In the genomic region with DNA sequence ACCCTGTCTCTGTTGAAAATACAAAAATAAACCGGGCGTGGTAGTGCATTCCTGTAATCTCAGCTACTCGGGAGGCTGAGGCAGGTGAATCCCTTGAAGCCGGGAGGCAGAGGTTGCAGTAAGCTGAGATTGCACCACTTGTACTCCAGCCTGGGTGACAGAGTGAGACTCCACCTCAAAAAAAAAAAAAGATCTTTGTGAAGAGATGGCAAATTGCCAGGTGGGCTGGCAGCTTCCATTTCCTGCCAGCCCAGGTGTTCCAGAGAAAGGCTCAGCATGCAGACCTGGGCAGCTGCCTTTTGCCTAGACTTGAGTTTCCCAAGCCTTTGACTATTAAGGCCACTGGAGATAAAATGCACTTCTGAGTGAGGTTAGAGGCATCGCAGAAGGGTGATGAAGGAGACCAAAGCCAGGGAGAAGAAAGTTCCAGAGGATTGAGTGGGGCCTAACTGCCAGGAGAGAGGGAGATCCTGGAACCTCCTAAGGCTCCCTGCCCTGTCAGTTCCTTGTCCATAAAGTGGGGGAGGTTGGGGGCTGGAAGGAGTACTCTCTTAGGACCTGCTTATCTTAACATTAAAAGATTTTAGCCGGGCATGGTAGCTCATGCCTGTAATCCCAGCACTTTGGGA, we compare ENCODE assay signal across 2 cellular contexts.
TF ChIP-seq lines count a peak whose summit lies in the region.

No MANE protein-coding gene starts in this region.

TF ChIP-seq in HEK293T, 16 proteins besides CTCF, POLR2A, EP300 and RAD21:
- peak; percentile 37; the same call in 1 of the 2 replicates for TF ChIP-seq ZNF384 (IDR thresholded peaks at IDR 0.05)
- TF ChIP-seq FOXM1 (IDR thresholded peaks at IDR 0.05; ENCODE audit: borderline replicate concordance) = no peak

TF ChIP-seq in GM12878, 131 proteins besides CTCF, POLR2A, EP300 and RAD21:
- TF ChIP-seq IKZF1 (conservative IDR thresholded peaks at IDR 0.05) (0 out of 2 replicates have a peak, but pooled peaks have one; percentile 14), PAX5 (IDR thresholded peaks at IDR 0.05; ENCODE audit: borderline replicate concordance, low read depth, low read length) (no peak), IKZF2 (IDR thresholded peaks at IDR 0.05) (0 out of 4 replicates have a peak, but pooled peaks of 1 of the 2 experiments have one; percentile 15), SMAD1 (IDR thresholded peaks at IDR 0.05; ENCODE audit: low read depth, partially characterized antibody) (peak; percentile 78), WRNIP1 (IDR thresholded peaks at IDR 0.05; ENCODE audit: borderline replicate concordance, low read depth, low read length) (no peak)
- TF ChIP-seq, protein P1, sequence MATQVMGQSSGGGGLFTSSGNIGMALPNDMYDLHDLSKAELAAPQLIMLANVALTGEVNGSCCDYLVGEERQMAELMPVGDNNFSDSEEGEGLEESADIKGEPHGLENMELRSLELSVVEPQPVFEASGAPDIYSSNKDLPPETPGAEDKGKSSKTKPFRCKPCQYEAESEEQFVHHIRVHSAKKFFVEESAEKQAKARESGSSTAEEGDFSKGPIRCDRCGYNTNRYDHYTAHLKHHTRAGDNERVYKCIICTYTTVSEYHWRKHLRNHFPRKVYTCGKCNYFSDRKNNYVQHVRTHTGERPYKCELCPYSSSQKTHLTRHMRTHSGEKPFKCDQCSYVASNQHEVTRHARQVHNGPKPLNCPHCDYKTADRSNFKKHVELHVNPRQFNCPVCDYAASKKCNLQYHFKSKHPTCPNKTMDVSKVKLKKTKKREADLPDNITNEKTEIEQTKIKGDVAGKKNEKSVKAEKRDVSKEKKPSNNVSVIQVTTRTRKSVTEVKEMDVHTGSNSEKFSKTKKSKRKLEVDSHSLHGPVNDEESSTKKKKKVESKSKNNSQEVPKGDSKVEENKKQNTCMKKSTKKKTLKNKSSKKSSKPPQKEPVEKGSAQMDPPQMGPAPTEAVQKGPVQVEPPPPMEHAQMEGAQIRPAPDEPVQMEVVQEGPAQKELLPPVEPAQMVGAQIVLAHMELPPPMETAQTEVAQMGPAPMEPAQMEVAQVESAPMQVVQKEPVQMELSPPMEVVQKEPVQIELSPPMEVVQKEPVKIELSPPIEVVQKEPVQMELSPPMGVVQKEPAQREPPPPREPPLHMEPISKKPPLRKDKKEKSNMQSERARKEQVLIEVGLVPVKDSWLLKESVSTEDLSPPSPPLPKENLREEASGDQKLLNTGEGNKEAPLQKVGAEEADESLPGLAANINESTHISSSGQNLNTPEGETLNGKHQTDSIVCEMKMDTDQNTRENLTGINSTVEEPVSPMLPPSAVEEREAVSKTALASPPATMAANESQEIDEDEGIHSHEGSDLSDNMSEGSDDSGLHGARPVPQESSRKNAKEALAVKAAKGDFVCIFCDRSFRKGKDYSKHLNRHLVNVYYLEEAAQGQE (IDR thresholded peaks at IDR 0.05; ENCODE audit: low read depth, low read length) = no peak
- TF ChIP-seq, protein P2, sequence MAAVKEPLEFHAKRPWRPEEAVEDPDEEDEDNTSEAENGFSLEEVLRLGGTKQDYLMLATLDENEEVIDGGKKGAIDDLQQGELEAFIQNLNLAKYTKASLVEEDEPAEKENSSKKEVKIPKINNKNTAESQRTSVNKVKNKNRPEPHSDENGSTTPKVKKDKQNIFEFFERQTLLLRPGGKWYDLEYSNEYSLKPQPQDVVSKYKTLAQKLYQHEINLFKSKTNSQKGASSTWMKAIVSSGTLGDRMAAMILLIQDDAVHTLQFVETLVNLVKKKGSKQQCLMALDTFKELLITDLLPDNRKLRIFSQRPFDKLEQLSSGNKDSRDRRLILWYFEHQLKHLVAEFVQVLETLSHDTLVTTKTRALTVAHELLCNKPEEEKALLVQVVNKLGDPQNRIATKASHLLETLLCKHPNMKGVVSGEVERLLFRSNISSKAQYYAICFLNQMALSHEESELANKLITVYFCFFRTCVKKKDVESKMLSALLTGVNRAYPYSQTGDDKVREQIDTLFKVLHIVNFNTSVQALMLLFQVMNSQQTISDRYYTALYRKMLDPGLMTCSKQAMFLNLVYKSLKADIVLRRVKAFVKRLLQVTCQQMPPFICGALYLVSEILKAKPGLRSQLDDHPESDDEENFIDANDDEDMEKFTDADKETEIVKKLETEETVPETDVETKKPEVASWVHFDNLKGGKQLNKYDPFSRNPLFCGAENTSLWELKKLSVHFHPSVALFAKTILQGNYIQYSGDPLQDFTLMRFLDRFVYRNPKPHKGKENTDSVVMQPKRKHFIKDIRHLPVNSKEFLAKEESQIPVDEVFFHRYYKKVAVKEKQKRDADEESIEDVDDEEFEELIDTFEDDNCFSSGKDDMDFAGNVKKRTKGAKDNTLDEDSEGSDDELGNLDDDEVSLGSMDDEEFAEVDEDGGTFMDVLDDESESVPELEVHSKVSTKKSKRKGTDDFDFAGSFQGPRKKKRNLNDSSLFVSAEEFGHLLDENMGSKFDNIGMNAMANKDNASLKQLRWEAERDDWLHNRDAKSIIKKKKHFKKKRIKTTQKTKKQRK (IDR thresholded peaks at IDR 0.05; ENCODE audit: low read depth, low read length) = no peak
